ENCODE assay signal across 14 cellular contexts in the genomic region with DNA sequence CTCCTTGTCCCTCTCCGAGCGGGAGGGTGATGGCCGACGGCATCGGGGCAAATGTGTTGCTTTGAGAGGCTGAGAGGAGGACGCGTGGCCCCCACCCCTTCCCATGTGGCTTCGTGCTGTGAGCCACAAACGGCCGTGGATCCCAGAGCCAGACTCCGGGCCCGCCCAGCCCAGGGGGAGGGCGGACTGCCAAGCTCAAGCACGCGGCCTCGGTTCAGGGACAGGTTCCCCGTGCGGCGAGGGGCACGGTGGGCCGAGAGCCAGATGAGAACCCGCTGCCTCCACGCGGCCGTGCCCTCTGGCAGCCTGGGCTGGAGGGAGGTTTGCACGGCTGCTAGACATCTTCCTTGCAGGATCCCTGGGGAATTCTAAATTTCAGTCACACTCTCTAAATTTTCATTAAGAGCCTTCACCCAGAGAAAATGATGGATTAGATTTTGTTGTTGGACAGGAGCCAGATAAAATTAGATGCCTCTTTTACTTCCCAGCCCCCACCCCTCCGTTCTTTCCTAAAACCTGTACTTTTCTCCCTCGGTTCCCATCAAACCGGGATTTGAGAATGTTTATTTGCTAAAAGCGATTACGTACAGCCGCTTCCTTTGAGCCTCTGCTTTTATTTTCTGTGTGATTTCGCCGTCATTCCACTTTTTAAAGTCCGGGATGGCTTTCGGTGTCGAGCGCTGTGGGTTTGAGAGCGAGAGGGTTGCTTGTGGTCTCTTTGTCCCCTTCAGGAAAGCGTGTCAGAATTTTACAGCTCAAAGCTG. TPM values are rescaled to one million over a fixed set of nuclear protein-coding genes. Genes with fewer than 3 reads are reported as not detected.
A peak's percentile ranks its signal among the peaks of the same experiment; 100 is the strongest.
DNase-seq lines count a peak whose midpoint lies in the region; ATAC-seq and TF ChIP-seq lines count a peak whose summit lies in the region.
"Had no signal": no experiment of that assay in that cellular context is flagged by ENCODE, and none has a peak within 500 bp of the region (broad histone marks: within the 10 kb centered on the region; RNA-seq: fewer than 3 reads in every experiment).

No MANE protein-coding gene starts in this region.

- H3K9me3 ChIP-seq in suprapubic skin, result no peaks in the 10 kb centered on the region
- H3K9me3 ChIP-seq: A549 had no signal

- peak; percentile 37; the same call in 2 of the 3 replicates for ATAC-seq in SK-N-SH treated with all-trans-retinoic acid at 6 μM for 48 hours
- ATAC-seq: A549; natural killer cell; stimulated activated naive CD8-positive, alpha-beta T cell treated with anti-CD3 and anti-CD28 coated beads, Interleukin-15, amount 100 ng/mL, for 72 hours had no signal

- H3K27me3 ChIP-seq in suprapubic skin, result peaks cover 50% of the 10 kb centered on the region

- no peak for TF ChIP-seq EP300 in suprapubic skin (IDR thresholded peaks at IDR 0.05)

- no peaks in the 10 kb centered on the region for H3K36me3 ChIP-seq in suprapubic skin

- in situ Hi-C loops in GM13977 (cut with MboI; ENCODE audit: low pct_unique_long_range_greater_than_20kb, low sequenced_read_pairs, unreplicated experiment), result no loop called here

- DNase-seq in NCI-H2081 (lab: John Stamatoyannopoulos, UW), result peak; percentile 8 to 9
- DNase-seq in NCI-H2081 treated with DMSO at 0.1 percent for 48 hours (lab: John Stamatoyannopoulos, UW), result no peak
- peak in 37 of 51 donors; percentile 8 to 84 (median 41) for DNase-seq in hypothalamus (lab: John Stamatoyannopoulos, UW)
- no peak for DNase-seq in suprapubic skin (ENCODE audit: low spot score in 2 of 2)
- no peak for DNase-seq in GM13977 (ENCODE audit: low spot score)
- no peak for DNase-seq in activated CD4-positive, alpha-beta T cell treated with anti-CD3 and anti-CD28 coated beads for 4 hours
- DNase-seq in activated CD8-positive, alpha-beta memory T cell treated with anti-CD3 and anti-CD28 coated beads for 24 hours, result no peak
- DNase-seq: activated CD8-positive, alpha-beta memory T cell treated with anti-CD3 and anti-CD28 coated beads, Interleukin-2, amount 50 U/mL, for 4 hours; immature natural killer cell; natural killer cell; NCI-H146; stimulated activated naive CD8-positive, alpha-beta T cell treated with anti-CD3 and anti-CD28 coated beads, Interleukin-15, amount 100 ng/mL, for 72 hours had no signal

- TF ChIP-seq CTCF in suprapubic skin (IDR thresholded peaks at IDR 0.05) (no peak), GM13977 (IDR thresholded peaks at IDR 0.05; ENCODE audit: extremely low read depth, insufficient read depth, missing control alignments) (no peak)

- H3K4me3 ChIP-seq in suprapubic skin, result peak overlapping the region; percentile 20
- H3K4me3 ChIP-seq: A549 had no signal

- peaks cover 10% of the 10 kb centered on the region for H3K4me1 ChIP-seq in suprapubic skin
- H3K4me1 ChIP-seq: A549 had no signal

- WGBS in suprapubic skin, result 16% methylated on average over 38 of the region's 40 CpGs

- TF ChIP-seq POLR2A in suprapubic skin (IDR thresholded peaks at IDR 0.05), result no peak

- H3K27ac ChIP-seq in suprapubic skin, result no peak overlapping the region
- H3K27ac ChIP-seq: A549 had no signal

TF ChIP-seq in SK-N-SH treated with all-trans-retinoic acid at 6 μM for 48 hours, 23 proteins besides CTCF, POLR2A, EP300 and RAD21:
- no peak for TF ChIP-seq ARNTL (CRISPR knock-in tag; IDR thresholded peaks at IDR 0.05; ENCODE audit: borderline replicate concordance, low read depth)
- TF ChIP-seq ZNF8 (CRISPR knock-in tag; IDR thresholded peaks at IDR 0.05), result no peak
- no peak for TF ChIP-seq CSDC2 (CRISPR knock-in tag; IDR thresholded peaks at IDR 0.05)
- TF ChIP-seq, protein P1, sequence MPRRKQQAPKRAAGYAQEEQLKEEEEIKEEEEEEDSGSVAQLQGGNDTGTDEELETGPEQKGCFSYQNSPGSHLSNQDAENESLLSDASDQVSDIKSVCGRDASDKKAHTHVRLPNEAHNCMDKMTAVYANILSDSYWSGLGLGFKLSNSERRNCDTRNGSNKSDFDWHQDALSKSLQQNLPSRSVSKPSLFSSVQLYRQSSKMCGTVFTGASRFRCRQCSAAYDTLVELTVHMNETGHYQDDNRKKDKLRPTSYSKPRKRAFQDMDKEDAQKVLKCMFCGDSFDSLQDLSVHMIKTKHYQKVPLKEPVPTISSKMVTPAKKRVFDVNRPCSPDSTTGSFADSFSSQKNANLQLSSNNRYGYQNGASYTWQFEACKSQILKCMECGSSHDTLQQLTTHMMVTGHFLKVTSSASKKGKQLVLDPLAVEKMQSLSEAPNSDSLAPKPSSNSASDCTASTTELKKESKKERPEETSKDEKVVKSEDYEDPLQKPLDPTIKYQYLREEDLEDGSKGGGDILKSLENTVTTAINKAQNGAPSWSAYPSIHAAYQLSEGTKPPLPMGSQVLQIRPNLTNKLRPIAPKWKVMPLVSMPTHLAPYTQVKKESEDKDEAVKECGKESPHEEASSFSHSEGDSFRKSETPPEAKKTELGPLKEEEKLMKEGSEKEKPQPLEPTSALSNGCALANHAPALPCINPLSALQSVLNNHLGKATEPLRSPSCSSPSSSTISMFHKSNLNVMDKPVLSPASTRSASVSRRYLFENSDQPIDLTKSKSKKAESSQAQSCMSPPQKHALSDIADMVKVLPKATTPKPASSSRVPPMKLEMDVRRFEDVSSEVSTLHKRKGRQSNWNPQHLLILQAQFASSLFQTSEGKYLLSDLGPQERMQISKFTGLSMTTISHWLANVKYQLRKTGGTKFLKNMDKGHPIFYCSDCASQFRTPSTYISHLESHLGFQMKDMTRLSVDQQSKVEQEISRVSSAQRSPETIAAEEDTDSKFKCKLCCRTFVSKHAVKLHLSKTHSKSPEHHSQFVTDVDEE (CRISPR knock-in tag; IDR thresholded peaks at IDR 0.05), result no peak
- TF ChIP-seq, protein P2, sequence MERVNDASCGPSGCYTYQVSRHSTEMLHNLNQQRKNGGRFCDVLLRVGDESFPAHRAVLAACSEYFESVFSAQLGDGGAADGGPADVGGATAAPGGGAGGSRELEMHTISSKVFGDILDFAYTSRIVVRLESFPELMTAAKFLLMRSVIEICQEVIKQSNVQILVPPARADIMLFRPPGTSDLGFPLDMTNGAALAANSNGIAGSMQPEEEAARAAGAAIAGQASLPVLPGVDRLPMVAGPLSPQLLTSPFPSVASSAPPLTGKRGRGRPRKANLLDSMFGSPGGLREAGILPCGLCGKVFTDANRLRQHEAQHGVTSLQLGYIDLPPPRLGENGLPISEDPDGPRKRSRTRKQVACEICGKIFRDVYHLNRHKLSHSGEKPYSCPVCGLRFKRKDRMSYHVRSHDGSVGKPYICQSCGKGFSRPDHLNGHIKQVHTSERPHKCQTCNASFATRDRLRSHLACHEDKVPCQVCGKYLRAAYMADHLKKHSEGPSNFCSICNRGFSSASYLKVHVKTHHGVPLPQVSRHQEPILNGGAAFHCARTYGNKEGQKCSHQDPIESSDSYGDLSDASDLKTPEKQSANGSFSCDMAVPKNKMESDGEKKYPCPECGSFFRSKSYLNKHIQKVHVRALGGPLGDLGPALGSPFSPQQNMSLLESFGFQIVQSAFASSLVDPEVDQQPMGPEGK (CRISPR knock-in tag; IDR thresholded peaks at IDR 0.05; ENCODE audit: borderline replicate concordance), result no peak
- TF ChIP-seq PPARA (CRISPR knock-in tag; IDR thresholded peaks at IDR 0.05; ENCODE audit: borderline replicate concordance), result no peak
- no peak for TF ChIP-seq RARB (CRISPR knock-in tag; IDR thresholded peaks at IDR 0.05)
- TF ChIP-seq ZFP3 (CRISPR knock-in tag; IDR thresholded peaks at IDR 0.05), result no peak

RNA-seq across cellular contexts. Expression of gene GNG13, which starts 24.9 kb away (rescaled TPM):
- not detected for total RNA-seq in suprapubic skin
- total RNA-seq: natural killer cell had no signal

RNA-seq across cellular contexts. Expression of gene CHTF18, which starts 37.1 kb away (rescaled TPM):
- 10 to 100 TPM; 12.6 to 22.3 (median 17.3) TPM for total RNA-seq in suprapubic skin

RNA-seq across cellular contexts. Expression of gene RPUSD1, which starts 37.3 kb away (rescaled TPM):
- total RNA-seq in suprapubic skin, result 10 to 100 TPM; 13.6 to 27.1 (median 21.8) TPM

Comparison
In these comparisons a context has a peak if more than half of its experiments do, and no peak if none do; other contexts are left out.
1. DNase-seq: peak in NCI-H2081 (2 of 2) and hypothalamus (37 of 51); none in NCI-H2081 treated with DMSO at 0.1 percent for 48 hours (single experiment), suprapubic skin (0 of 2), GM13977 (single experiment), activated CD4-positive, alpha-beta T cell treated with anti-CD3 and anti-CD28 coated beads for 4 hours (0 of 2) and activated CD8-positive, alpha-beta memory T cell treated with anti-CD3 and anti-CD28 coated beads for 24 hours (single experiment).